Comparison of ENCODE assay signal across 3 cellular contexts in genomic region chr3:136237961-136238649, GRCh38.
TF ChIP-seq lines count a peak whose summit lies in the region.

No MANE protein-coding gene starts in this region.

TF ChIP-seq in GM23338, 12 proteins besides CTCF, POLR2A, EP300 and RAD21 (continues in another document):
- TF ChIP-seq ETS1 (IDR thresholded peaks at IDR 0.05) (no peak), NANOG (IDR thresholded peaks at IDR 0.05; ENCODE audit: borderline replicate concordance) (no peak), ZNF331 (CRISPR knock-in tag; IDR thresholded peaks at IDR 0.05; ENCODE audit: low read depth) (no peak), ZNF114 (CRISPR knock-in tag; IDR thresholded peaks at IDR 0.05) (no peak), CREB1 (CRISPR knock-in tag; IDR thresholded peaks at IDR 0.05; ENCODE audit: low read depth) (no peak), EZH2phosphoT487 (IDR thresholded peaks at IDR 0.05; ENCODE audit: unreplicated experiment) (no peak), EZH2 (IDR thresholded peaks at IDR 0.05; ENCODE audit: low read depth, unreplicated experiment) (no peak), POLR2AphosphoS5 (IDR thresholded peaks at IDR 0.05; ENCODE audit: low read depth) (no peak)
- TF ChIP-seq, protein P1, sequence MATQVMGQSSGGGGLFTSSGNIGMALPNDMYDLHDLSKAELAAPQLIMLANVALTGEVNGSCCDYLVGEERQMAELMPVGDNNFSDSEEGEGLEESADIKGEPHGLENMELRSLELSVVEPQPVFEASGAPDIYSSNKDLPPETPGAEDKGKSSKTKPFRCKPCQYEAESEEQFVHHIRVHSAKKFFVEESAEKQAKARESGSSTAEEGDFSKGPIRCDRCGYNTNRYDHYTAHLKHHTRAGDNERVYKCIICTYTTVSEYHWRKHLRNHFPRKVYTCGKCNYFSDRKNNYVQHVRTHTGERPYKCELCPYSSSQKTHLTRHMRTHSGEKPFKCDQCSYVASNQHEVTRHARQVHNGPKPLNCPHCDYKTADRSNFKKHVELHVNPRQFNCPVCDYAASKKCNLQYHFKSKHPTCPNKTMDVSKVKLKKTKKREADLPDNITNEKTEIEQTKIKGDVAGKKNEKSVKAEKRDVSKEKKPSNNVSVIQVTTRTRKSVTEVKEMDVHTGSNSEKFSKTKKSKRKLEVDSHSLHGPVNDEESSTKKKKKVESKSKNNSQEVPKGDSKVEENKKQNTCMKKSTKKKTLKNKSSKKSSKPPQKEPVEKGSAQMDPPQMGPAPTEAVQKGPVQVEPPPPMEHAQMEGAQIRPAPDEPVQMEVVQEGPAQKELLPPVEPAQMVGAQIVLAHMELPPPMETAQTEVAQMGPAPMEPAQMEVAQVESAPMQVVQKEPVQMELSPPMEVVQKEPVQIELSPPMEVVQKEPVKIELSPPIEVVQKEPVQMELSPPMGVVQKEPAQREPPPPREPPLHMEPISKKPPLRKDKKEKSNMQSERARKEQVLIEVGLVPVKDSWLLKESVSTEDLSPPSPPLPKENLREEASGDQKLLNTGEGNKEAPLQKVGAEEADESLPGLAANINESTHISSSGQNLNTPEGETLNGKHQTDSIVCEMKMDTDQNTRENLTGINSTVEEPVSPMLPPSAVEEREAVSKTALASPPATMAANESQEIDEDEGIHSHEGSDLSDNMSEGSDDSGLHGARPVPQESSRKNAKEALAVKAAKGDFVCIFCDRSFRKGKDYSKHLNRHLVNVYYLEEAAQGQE (IDR thresholded peaks at IDR 0.05; ENCODE audit: unreplicated experiment) = no peak

TF ChIP-seq in IMR-90, 13 proteins besides CTCF, POLR2A, EP300 and RAD21:
- TF ChIP-seq CHD1 (IDR thresholded peaks at IDR 0.05; ENCODE audit: low read depth, low read length) = no peak
- TF ChIP-seq FOS (IDR thresholded peaks at IDR 0.05; ENCODE audit: low read depth, low read length) = no peak
- TF ChIP-seq RFX5 (IDR thresholded peaks at IDR 0.05; ENCODE audit: low read depth, low read length) = no peak
- TF ChIP-seq BHLHE40 (IDR thresholded peaks at IDR 0.05; ENCODE audit: low read depth, low read length) = no peak
- TF ChIP-seq, protein P2, sequence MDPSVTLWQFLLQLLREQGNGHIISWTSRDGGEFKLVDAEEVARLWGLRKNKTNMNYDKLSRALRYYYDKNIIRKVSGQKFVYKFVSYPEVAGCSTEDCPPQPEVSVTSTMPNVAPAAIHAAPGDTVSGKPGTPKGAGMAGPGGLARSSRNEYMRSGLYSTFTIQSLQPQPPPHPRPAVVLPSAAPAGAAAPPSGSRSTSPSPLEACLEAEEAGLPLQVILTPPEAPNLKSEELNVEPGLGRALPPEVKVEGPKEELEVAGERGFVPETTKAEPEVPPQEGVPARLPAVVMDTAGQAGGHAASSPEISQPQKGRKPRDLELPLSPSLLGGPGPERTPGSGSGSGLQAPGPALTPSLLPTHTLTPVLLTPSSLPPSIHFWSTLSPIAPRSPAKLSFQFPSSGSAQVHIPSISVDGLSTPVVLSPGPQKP (IDR thresholded peaks at IDR 0.05; ENCODE audit: borderline replicate concordance, low read depth, low read length) = no peak
- no peak for TF ChIP-seq NFE2L2 (IDR thresholded peaks at IDR 0.05; ENCODE audit: low read depth, low read length)

TF ChIP-seq in HepG2, 621 proteins besides CTCF, POLR2A, EP300 and RAD21 (continues in another document):
- TF ChIP-seq TEAD3 (CRISPR knock-in tag; optimal IDR thresholded peaks at IDR 0.05; ENCODE audit: borderline replicate concordance) = peak; percentile 72
- TF ChIP-seq ZNF678 (CRISPR knock-in tag; IDR thresholded peaks at IDR 0.05) = no peak
- TF ChIP-seq FOXP1 (IDR thresholded peaks at IDR 0.05) = no peak
- 0 out of 2 replicates have a peak, but pooled peaks have one; percentile 8 for TF ChIP-seq FOXP1 (CRISPR knock-in tag; IDR thresholded peaks at IDR 0.05)
- no peak for TF ChIP-seq ZNF530 (CRISPR knock-in tag; IDR thresholded peaks at IDR 0.05; ENCODE audit: low read depth)
- TF ChIP-seq ZNF101 (CRISPR knock-in tag; IDR thresholded peaks at IDR 0.05; ENCODE audit: borderline replicate concordance, low read depth) = no peak
- no peak for TF ChIP-seq NCOA1 (CRISPR knock-in tag; IDR thresholded peaks at IDR 0.05)
- TF ChIP-seq CEBPG (CRISPR knock-in tag; IDR thresholded peaks at IDR 0.05) = peak; percentile 44; the same call in 1 of the 2 replicates
- TF ChIP-seq FOXJ3 (CRISPR knock-in tag; IDR thresholded peaks at IDR 0.05; ENCODE audit: borderline replicate concordance) = peak; percentile 35; the same call in 1 of the 2 replicates
- peak; percentile 31; the same call in 1 of the 2 replicates for TF ChIP-seq PATZ1 (CRISPR knock-in tag; IDR thresholded peaks at IDR 0.05)
- TF ChIP-seq, protein P3, sequence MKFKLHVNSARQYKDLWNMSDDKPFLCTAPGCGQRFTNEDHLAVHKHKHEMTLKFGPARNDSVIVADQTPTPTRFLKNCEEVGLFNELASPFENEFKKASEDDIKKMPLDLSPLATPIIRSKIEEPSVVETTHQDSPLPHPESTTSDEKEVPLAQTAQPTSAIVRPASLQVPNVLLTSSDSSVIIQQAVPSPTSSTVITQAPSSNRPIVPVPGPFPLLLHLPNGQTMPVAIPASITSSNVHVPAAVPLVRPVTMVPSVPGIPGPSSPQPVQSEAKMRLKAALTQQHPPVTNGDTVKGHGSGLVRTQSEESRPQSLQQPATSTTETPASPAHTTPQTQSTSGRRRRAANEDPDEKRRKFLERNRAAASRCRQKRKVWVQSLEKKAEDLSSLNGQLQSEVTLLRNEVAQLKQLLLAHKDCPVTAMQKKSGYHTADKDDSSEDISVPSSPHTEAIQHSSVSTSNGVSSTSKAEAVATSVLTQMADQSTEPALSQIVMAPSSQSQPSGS (CRISPR knock-in tag; IDR thresholded peaks at IDR 0.05) = peak; percentile 53; the same call in 1 of the 2 replicates
- TF ChIP-seq RXRB (CRISPR knock-in tag; IDR thresholded peaks at IDR 0.05; ENCODE audit: borderline replicate concordance) = peak; percentile 52; the same call in 1 of the 2 replicates
- TF ChIP-seq, protein P4, sequence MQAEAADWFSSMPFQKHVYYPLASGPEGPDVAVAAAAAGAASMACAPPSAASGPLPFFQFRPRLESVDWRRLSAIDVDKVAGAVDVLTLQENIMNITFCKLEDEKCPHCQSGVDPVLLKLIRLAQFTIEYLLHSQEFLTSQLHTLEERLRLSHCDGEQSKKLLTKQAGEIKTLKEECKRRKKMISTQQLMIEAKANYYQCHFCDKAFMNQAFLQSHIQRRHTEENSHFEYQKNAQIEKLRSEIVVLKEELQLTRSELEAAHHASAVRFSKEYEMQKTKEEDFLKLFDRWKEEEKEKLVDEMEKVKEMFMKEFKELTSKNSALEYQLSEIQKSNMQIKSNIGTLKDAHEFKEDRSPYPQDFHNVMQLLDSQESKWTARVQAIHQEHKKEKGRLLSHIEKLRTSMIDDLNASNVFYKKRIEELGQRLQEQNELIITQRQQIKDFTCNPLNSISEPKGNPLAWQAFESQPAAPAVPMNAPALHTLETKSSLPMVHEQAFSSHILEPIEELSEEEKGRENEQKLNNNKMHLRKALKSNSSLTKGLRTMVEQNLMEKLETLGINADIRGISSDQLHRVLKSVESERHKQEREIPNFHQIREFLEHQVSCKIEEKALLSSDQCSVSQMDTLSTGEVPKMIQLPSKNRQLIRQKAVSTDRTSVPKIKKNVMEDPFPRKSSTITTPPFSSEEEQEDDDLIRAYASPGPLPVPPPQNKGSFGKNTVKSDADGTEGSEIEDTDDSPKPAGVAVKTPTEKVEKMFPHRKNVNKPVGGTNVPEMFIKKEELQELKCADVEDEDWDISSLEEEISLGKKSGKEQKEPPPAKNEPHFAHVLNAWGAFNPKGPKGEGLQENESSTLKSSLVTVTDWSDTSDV (CRISPR knock-in tag; IDR thresholded peaks at IDR 0.05) = no peak
- 0 out of 2 replicates have a peak, but pooled peaks have one; percentile 36 for TF ChIP-seq NCOA2 (CRISPR knock-in tag; IDR thresholded peaks at IDR 0.05)
- TF ChIP-seq BCL6 (CRISPR knock-in tag; IDR thresholded peaks at IDR 0.05) = peak; percentile 54; the same call in 1 of the 2 replicates
- TF ChIP-seq MAFF (IDR thresholded peaks at IDR 0.05; ENCODE audit: low read depth, low read length) = no peak
- TF ChIP-seq GATAD2A (CRISPR knock-in tag; IDR thresholded peaks at IDR 0.05) = peak; percentile 65
- TF ChIP-seq MIXL1 (CRISPR knock-in tag; IDR thresholded peaks at IDR 0.05) = peak; percentile 29; the same call in 1 of the 2 replicates
- TF ChIP-seq SAP130 (CRISPR knock-in tag; IDR thresholded peaks at IDR 0.05; ENCODE audit: low read depth) = peak; percentile 33; the same call in 1 of the 2 replicates
- no peak for TF ChIP-seq PCBP2 (optimal IDR thresholded peaks at IDR 0.05; ENCODE audit: low read depth, low read length, poor library complexity, severe bottlenecking)
- TF ChIP-seq SOX6 (IDR thresholded peaks at IDR 0.05) = no peak
- TF ChIP-seq SOX6 (CRISPR knock-in tag; IDR thresholded peaks at IDR 0.05) = peak; percentile 61
- TF ChIP-seq ZNF362 (CRISPR knock-in tag; IDR thresholded peaks at IDR 0.05; ENCODE audit: borderline replicate concordance) = peak; percentile 11; the same call in 1 of the 2 replicates
- no peak for TF ChIP-seq SOX13 (IDR thresholded peaks at IDR 0.05)
- peak in 1 of 2 experiments; percentile 56; a peak in 2 of 4 replicates for TF ChIP-seq SOX13 (CRISPR knock-in tag; conservative IDR thresholded peaks at IDR 0.05 in 1 of 2, IDR thresholded peaks at IDR 0.05 in 1 of 2)
- TF ChIP-seq HNF4G (IDR thresholded peaks at IDR 0.05; ENCODE audit: borderline replicate concordance, low read depth, low read length) = peak; percentile 46
- TF ChIP-seq HNF4G (CRISPR knock-in tag; IDR thresholded peaks at IDR 0.05; ENCODE audit: borderline replicate concordance, low read depth) = no peak
- no peak for TF ChIP-seq FOXA1 (IDR thresholded peaks at IDR 0.05)
- peak; percentile 48; the same call in 1 of the 2 replicates for TF ChIP-seq FOXA1 (CRISPR knock-in tag; IDR thresholded peaks at IDR 0.05)
- 0 out of 2 replicates have a peak, but pooled peaks have one; percentile 31 for TF ChIP-seq ZNF644 (CRISPR knock-in tag; IDR thresholded peaks at IDR 0.05; ENCODE audit: low read depth)
- TF ChIP-seq ELK4 (CRISPR knock-in tag; IDR thresholded peaks at IDR 0.05; ENCODE audit: borderline replicate concordance) = no peak
- TF ChIP-seq FOXO1 (CRISPR knock-in tag; IDR thresholded peaks at IDR 0.05) = peak; percentile 34; the same call in 1 of the 2 replicates
- no peak for TF ChIP-seq MAFK (conservative IDR thresholded peaks at IDR 0.05 in 1 of 2, IDR thresholded peaks at IDR 0.05 in 1 of 2; ENCODE audit: low read length in 2 of 2)
- TF ChIP-seq NR2F2 (IDR thresholded peaks at IDR 0.05; ENCODE audit: borderline replicate concordance, low read depth) = no peak
- no peak for TF ChIP-seq ZNF773 (CRISPR knock-in tag; IDR thresholded peaks at IDR 0.05; ENCODE audit: borderline replicate concordance)
- no peak for TF ChIP-seq PCBP1 (IDR thresholded peaks at IDR 0.05; ENCODE audit: borderline replicate concordance, low read depth, low read length)
- TF ChIP-seq ZNF280D (CRISPR knock-in tag; IDR thresholded peaks at IDR 0.05) = 0 out of 2 replicates have a peak, but pooled peaks have one; percentile 11
- TF ChIP-seq PHF21A (CRISPR knock-in tag; IDR thresholded peaks at IDR 0.05) = peak; percentile 39; the same call in 1 of the 2 replicates
- peak; percentile 63 for TF ChIP-seq RARA (CRISPR knock-in tag; IDR thresholded peaks at IDR 0.05)
- 0 out of 2 replicates have a peak, but pooled peaks have one; percentile 8 for TF ChIP-seq DPF2 (CRISPR knock-in tag; IDR thresholded peaks at IDR 0.05; ENCODE audit: borderline replicate concordance, low read depth)
- TF ChIP-seq HDAC2 (CRISPR knock-in tag; IDR thresholded peaks at IDR 0.05) = 0 out of 2 replicates have a peak, but pooled peaks have one; percentile 37
